ENCODE assay signal across 8 cellular contexts in the genomic region with DNA sequence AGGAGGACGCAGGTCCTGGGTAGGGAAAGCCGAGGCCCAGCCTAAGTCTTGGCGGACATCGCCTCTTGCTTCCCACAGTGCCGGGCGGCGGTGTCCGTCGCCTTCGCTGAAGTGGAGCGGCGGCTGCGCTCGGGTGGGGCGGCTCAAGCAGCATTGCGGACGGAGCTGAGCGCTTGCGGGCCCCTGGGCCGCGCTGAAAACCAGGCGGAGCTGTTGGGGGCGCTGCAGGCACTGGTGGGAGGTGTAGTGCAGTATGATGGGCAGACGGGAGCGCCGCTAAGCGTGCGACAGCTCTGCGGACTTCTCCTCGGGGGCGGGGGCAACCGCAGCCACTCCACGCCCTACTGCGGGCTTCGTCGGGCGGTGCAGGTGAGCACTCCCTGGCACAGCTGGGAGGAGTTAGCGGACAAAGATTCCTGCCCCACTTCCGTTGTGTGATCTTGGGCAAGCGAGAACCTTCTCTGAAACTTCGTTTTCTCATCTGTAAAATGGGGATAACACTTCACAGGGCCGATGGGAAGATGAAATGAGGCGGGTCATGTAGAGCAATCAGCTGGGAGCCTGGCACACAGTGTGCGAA. TPM values are rescaled to one million over a fixed set of nuclear protein-coding genes. Genes with fewer than 3 reads are reported as not detected.
DNase-seq lines count a peak whose midpoint lies in the region; ATAC-seq and TF ChIP-seq lines count a peak whose summit lies in the region.

No MANE protein-coding gene starts in this region.

- intact Hi-C loops in CD4-positive, alpha-beta memory T cell (cut with micrococcal nuclease) = no loop called here
- intact Hi-C loops in ovary (cut with DNase I) = no loop called here

- TF ChIP-seq CTCF in OCI-LY3 (IDR thresholded peaks at IDR 0.05; ENCODE audit: low read depth, low read length) (peak; percentile 50), fibroblast of the aortic adventitia (IDR thresholded peaks at IDR 0.05; ENCODE audit: insufficient read depth, low read length) (peak; percentile 3), ovary (IDR thresholded peaks at IDR 0.05) (no peak)

- no peaks in the 10 kb centered on the region for H3K79me2 ChIP-seq in OCI-LY3 (ENCODE audit: low read length)

- peak overlapping the region; percentile 89 for H3K4me2 ChIP-seq in OCI-LY3 (ENCODE audit: low read length)

- no peak for TF ChIP-seq POLR2A in ovary (IDR thresholded peaks at IDR 0.05)

- H3K9me3 Mint-ChIP-seq in CD4-positive, alpha-beta memory T cell = no peaks in the 10 kb centered on the region
- H3K9me3 Mint-ChIP-seq in activated T-cell treated with anti-CD3 and anti-CD28 coated beads, Interleukin-2, amount 50 U/mL, for 72 hours = no peaks in the 10 kb centered on the region

- peak; percentile 58 for ATAC-seq in GM19372 (IDR thresholded peaks at IDR 0.05; ENCODE audit: low read depth, unreplicated experiment)
- peak; percentile 69 for ATAC-seq in HG03469 (IDR thresholded peaks at IDR 0.05; ENCODE audit: unreplicated experiment)
- ATAC-seq in activated T-cell treated with anti-CD3 and anti-CD28 coated beads, Interleukin-2, amount 50 U/mL, for 72 hours (replicated peaks in 1 of 2) = peak; percentile 92 to 93

- 3 to 4% (median 4%) methylated on average over 41 to 44 of the region's 44 CpGs for WGBS in ovary, 3 donors

- CTCF ChIA-PET in CD4-positive, alpha-beta memory T cell (lab: Charles Lee; ENCODE audit: partially characterized antibody) = no interaction called here

- peak overlapping the region; percentile 80 for H3K9ac ChIP-seq in OCI-LY3 (ENCODE audit: low read length)

- no peak for TF ChIP-seq EP300 in ovary (IDR thresholded peaks at IDR 0.05)

- H3K27ac Mint-ChIP-seq in CD4-positive, alpha-beta memory T cell = peak overlapping the region; percentile 19 to 70 (median 48)
- no peak overlapping the region for H3K27ac Mint-ChIP-seq in activated T-cell treated with anti-CD3 and anti-CD28 coated beads, Interleukin-2, amount 50 U/mL, for 72 hours

- peaks cover 16 to 42% of the 10 kb centered on the region in 2 donors for H3K27me3 Mint-ChIP-seq in CD4-positive, alpha-beta memory T cell
- H3K27me3 Mint-ChIP-seq in activated T-cell treated with anti-CD3 and anti-CD28 coated beads, Interleukin-2, amount 50 U/mL, for 72 hours (ENCODE audit: low read depth) = peaks cover 36% of the 10 kb centered on the region

- H3K4me3 Mint-ChIP-seq in CD4-positive, alpha-beta memory T cell = peak overlapping the region; percentile 75 to 92 (median 88)
- peak overlapping the region; percentile 89 to 92 for H3K4me3 Mint-ChIP-seq in activated T-cell treated with anti-CD3 and anti-CD28 coated beads, Interleukin-2, amount 50 U/mL, for 72 hours

- peaks cover 14% of the 10 kb centered on the region for H3K4me1 ChIP-seq in CD4-positive, alpha-beta memory T cell (ENCODE audit: insufficient read depth, low read length)
- H3K4me1 ChIP-seq in OCI-LY3 (ENCODE audit: low read length) (peaks cover 13% of the 10 kb centered on the region), ovary (ENCODE audit: insufficient read depth) (peaks cover 2% of the 10 kb centered on the region)

- no peaks in the 10 kb centered on the region for H3K36me3 ChIP-seq in CD4-positive, alpha-beta memory T cell (ENCODE audit: insufficient read depth, low read length)
- H3K36me3 ChIP-seq in OCI-LY3 (replicated peaks; ENCODE audit: low read depth, low read length) (no peaks in the 10 kb centered on the region), ovary (no peaks in the 10 kb centered on the region)

- no peak overlapping the region for H3K27ac ChIP-seq in CD4-positive, alpha-beta memory T cell (ENCODE audit: low read depth, low read length)
- H3K27ac ChIP-seq in OCI-LY3 (ENCODE audit: low read length) (peak overlapping the region; percentile 77), ovary (no peak overlapping the region)

- DNase-seq in CD4-positive, alpha-beta memory T cell = peak; percentile 59 to 74 (median 66)
- peak; percentile 83 to 86 for DNase-seq in activated T-cell treated with anti-CD3 and anti-CD28 coated beads, Interleukin-2, amount 50 U/mL, for 72 hours
- DNase-seq in fibroblast of the aortic adventitia (ENCODE audit: low read depth) (peak; percentile 20), ovary (peak; percentile 41 to 70 (median 52)), ureter (ENCODE audit: low spot score) (peak; percentile 83)

- POLR2A ChIA-PET in CD4-positive, alpha-beta memory T cell (lab: Charles Lee; ENCODE audit: partially characterized antibody) = interaction anchor here (0.9 to 1.3 kb wide), 3 partner anchors 9 to 1016 kb away, joined by 3 to 10 read pairs (median 3); a partner anchor contains a TSS

- no peaks in the 10 kb centered on the region for H3K36me3 Mint-ChIP-seq in CD4-positive, alpha-beta memory T cell
- no peaks in the 10 kb centered on the region for H3K36me3 Mint-ChIP-seq in activated T-cell treated with anti-CD3 and anti-CD28 coated beads, Interleukin-2, amount 50 U/mL, for 72 hours (ENCODE audit: insufficient read depth in 2 of 2)

- H3K9me3 ChIP-seq in CD4-positive, alpha-beta memory T cell (ENCODE audit: control insufficient read depth in 1 of 2, low read length in 2 of 2) = no peaks in the 10 kb centered on the region
- H3K9me3 ChIP-seq in OCI-LY3 (ENCODE audit: insufficient read depth, low read length) (no peaks in the 10 kb centered on the region), ovary (no peaks in the 10 kb centered on the region)

- no peaks in the 10 kb centered on the region for H3K27me3 ChIP-seq in CD4-positive, alpha-beta memory T cell (ENCODE audit: insufficient read depth, low read length)
- H3K27me3 ChIP-seq in OCI-LY3 (ENCODE audit: low read depth, low read length) (no peaks in the 10 kb centered on the region), ovary (no peaks in the 10 kb centered on the region)

- peaks cover 4 to 16% (median 7%) of the 10 kb centered on the region in 4 donors for H3K4me1 Mint-ChIP-seq in CD4-positive, alpha-beta memory T cell
- peaks cover 6% of the 10 kb centered on the region for H3K4me1 Mint-ChIP-seq in activated T-cell treated with anti-CD3 and anti-CD28 coated beads, Interleukin-2, amount 50 U/mL, for 72 hours (ENCODE audit: low read depth)

- peak overlapping the region in 1 of 2 donors; percentile 53 for H3K4me3 ChIP-seq in CD4-positive, alpha-beta memory T cell (ENCODE audit: low read length in 2 of 2)
- H3K4me3 ChIP-seq in OCI-LY3 (ENCODE audit: low read length) (peak overlapping the region; percentile 83), fibroblast of the aortic adventitia (ENCODE audit: low read depth, low read length) (peak overlapping the region; percentile 53), ovary (peak overlapping the region; percentile 32)

- H2AFZ ChIP-seq in OCI-LY3 (ENCODE audit: low read depth, low read length) = peak overlapping the region; percentile 14; the same call in 1 of the 2 replicates

- H4K20me1 ChIP-seq in OCI-LY3 (ENCODE audit: insufficient read depth, low read length) = no peaks in the 10 kb centered on the region

RNA-seq across cellular contexts. Expression of a gene that starts 4.3 kb away (rescaled TPM):
- 1 to 10 TPM; 1.9 to 2.5 TPM for total RNA-seq in CD4-positive, alpha-beta memory T cell
- 1 to 10 TPM; 1.5 to 3.3 TPM for polyA plus RNA-seq in CD4-positive, alpha-beta memory T cell
- 1 to 10 TPM; 5.3 to 5.6 TPM for total RNA-seq in activated T-cell treated with anti-CD3 and anti-CD28 coated beads, Interleukin-2, amount 50 U/mL, for 72 hours
- total RNA-seq in fibroblast of the aortic adventitia (ENCODE audit: low replicate concordance) (not detected in 2 replicates), ovary (10 to 100 TPM in 1 of 7 donors, 1 to 10 TPM in 6; 1.7 to 16.9 (median 3.2) TPM), ureter (13.0 TPM)
- 1 to 10 TPM; 2.8 to 3.5 TPM for polyA plus RNA-seq in ovary

Comparison
In these comparisons a context has a peak if more than half of its experiments do, and no peak if none do; other contexts are left out.
1. DNase-seq: peak in every context shown above with its lines; median percentile 84 in activated T-cell treated with anti-CD3 and anti-CD28 coated beads, Interleukin-2, amount 50 U/mL, for 72 hours; 83 in ureter; 66 in CD4-positive, alpha-beta memory T cell; 52 in ovary; 20 in fibroblast of the aortic adventitia.
2. CTCF ChIP-seq: peak in OCI-LY3 (single experiment) and fibroblast of the aortic adventitia (single experiment); none in ovary (0 of 3).
3. Peak in every context shown above with its lines, with median percentiles within 50 percentile points of each other: ATAC-seq.